Comparison of ENCODE assay signal across 7 cellular contexts in the genomic region with DNA sequence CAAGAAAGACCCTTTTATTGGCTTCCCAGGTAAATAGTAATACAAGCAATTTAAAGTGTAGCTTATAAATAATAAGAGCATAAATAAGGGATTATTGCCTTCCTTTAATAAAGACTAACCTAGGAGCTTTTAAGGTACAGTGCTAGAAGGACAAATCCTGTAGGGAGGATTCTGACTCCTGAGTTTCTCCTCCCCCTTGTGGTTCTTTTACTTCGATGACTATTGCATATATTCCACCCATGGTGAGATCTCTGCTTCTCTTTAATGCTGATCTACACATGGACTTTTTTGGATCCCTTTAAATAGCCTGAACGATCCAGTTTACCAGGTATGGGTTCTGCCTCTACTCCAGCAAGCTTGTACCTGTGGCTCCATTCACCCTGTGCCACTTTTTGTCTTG. TPM values are rescaled to one million over a fixed set of nuclear protein-coding genes. Genes with fewer than 3 reads are reported as not detected.
DNase-seq lines count a peak whose midpoint lies in the region; ATAC-seq and TF ChIP-seq lines count a peak whose summit lies in the region.

No MANE protein-coding gene starts in this region.

- H4K8ac ChIP-seq in IMR-90 (ENCODE audit: low read depth in 2 of 2, low read length in 2 of 2) (no peak overlapping the region), mesendoderm (ENCODE audit: low read depth, low read length) (no peak overlapping the region)

- CTCF ChIA-PET in IMR-90 (lab: Yijun Ruan, JAX) = interaction anchor here (0.5 to 1.9 kb wide), 3 partner anchors 78 to 157 kb away, joined by 3 to 5 read pairs (median 5); no protein-coding TSS in a partner anchor
- CTCF ChIA-PET in activated CD8-positive, alpha-beta T cell treated with anti-CD3 and anti-CD28 coated beads for 36 hours (lab: Charles Lee) = interaction anchor here (1.0 to 1.3 kb wide), 3 partner anchors 72 to 157 kb away, joined by 3 to 6 read pairs (median 3); no protein-coding TSS in a partner anchor

- H3K79me1 ChIP-seq in IMR-90 (ENCODE audit: low read depth in 1 of 2, low read length in 2 of 2) = peaks cover 23 to 44% of the 10 kb centered on the region in 2 experiments; a peak in 3 of 4 replicates
- peaks cover 7% of the 10 kb centered on the region for H3K79me1 ChIP-seq in mesendoderm (ENCODE audit: low read length)

- in situ Hi-C loops in IMR-90 (cut with MboI; ENCODE audit: low sequenced_read_pairs) = no loop called here

- WGBS in IMR-90 (ENCODE audit: extremely low coverage in 2 of 2, insufficient read length in 1 of 2), 2 experiments = no CpG with 5 or more reads among the region's 2 CpGs
- WGBS in mesendoderm (ENCODE audit: extremely low coverage, insufficient coverage, low lambda C conversion rate) = no CpG with 5 or more reads among the region's 2 CpGs
- WGBS in lower leg skin, 2 donors = 26 to 30% methylated on average over 2 of the region's 2 CpGs

- no TSS peak for BruUV-seq in IMR-90 (replicated peaks; lab: Mats Ljungman, UMichigan)

- DNase-seq in DMS153 (lab: John Stamatoyannopoulos, UW) (peak; percentile 28), IMR-90 (peak; percentile 52), mesendoderm (peak; percentile 61), omental fat pad (ENCODE audit: low spot score) (no peak), lower leg skin (ENCODE audit: low spot score in 2 of 2) (no peak)
- DNase-seq in activated CD8-positive, alpha-beta T cell treated with anti-CD3 and anti-CD28 coated beads for 36 hours = no peak

- no peak overlapping the region for H3K27ac Mint-ChIP-seq in activated CD8-positive, alpha-beta T cell treated with anti-CD3 and anti-CD28 coated beads for 36 hours

- no peaks in the 10 kb centered on the region for H3K9me3 Mint-ChIP-seq in activated CD8-positive, alpha-beta T cell treated with anti-CD3 and anti-CD28 coated beads for 36 hours

- no peak overlapping the region for H3K4ac ChIP-seq in IMR-90 (ENCODE audit: low read depth, low read length)
- no peak overlapping the region for H3K4ac ChIP-seq in mesendoderm (ENCODE audit: low read depth, low read length)

- H3K4me1 Mint-ChIP-seq in activated CD8-positive, alpha-beta T cell treated with anti-CD3 and anti-CD28 coated beads for 36 hours (ENCODE audit: low read depth) = peaks cover 58% of the 10 kb centered on the region

- no peaks in the 10 kb centered on the region for H3K9me3 ChIP-seq in IMR-90 (ENCODE audit: control insufficient read depth, insufficient read depth, low read length)

- H3K14ac ChIP-seq in IMR-90 (replicated peaks; ENCODE audit: low read depth, low read length) = 0 out of 2 replicates have a peak overlapping the region, but pooled peaks have one; percentile 31

- H3K18ac ChIP-seq in IMR-90 (ENCODE audit: low read depth, low read length) = no peak overlapping the region
- H3K18ac ChIP-seq in mesendoderm (ENCODE audit: low read length) = no peak overlapping the region

- no peaks in the 10 kb centered on the region for H3K36me3 Mint-ChIP-seq in activated CD8-positive, alpha-beta T cell treated with anti-CD3 and anti-CD28 coated beads for 36 hours (ENCODE audit: low read depth)

- H2AK5ac ChIP-seq in IMR-90 (ENCODE audit: low read depth, low read length) (no peak overlapping the region), mesendoderm (ENCODE audit: low read length) (no peak overlapping the region)

- TF ChIP-seq POLR2A in IMR-90 (IDR thresholded peaks at IDR 0.05; ENCODE audit: low read depth, low read length) (no peak), lower leg skin (IDR thresholded peaks at IDR 0.05) (no peak)

- H2BK5ac ChIP-seq in IMR-90 (ENCODE audit: low read depth, low read length, poor library complexity, severe bottlenecking) (no peak overlapping the region), mesendoderm (ENCODE audit: low read length) (no peak overlapping the region)

- no peak overlapping the region for H2BK20ac ChIP-seq in IMR-90 (ENCODE audit: low read depth, low read length)

- H3K4me2 ChIP-seq in IMR-90 (ENCODE audit: low read depth, low read length) (no peak overlapping the region), mesendoderm (ENCODE audit: low read length) (no peak overlapping the region)

- POLR2A ChIA-PET in IMR-90 (lab: Charles Lee; ENCODE audit: unreplicated experiment) = no interaction called here
- POLR2A ChIA-PET in activated CD8-positive, alpha-beta T cell treated with anti-CD3 and anti-CD28 coated beads for 36 hours (lab: Charles Lee) = no interaction called here

- H3K36me3 ChIP-seq in IMR-90 (ENCODE audit: control insufficient read depth, insufficient read depth, low read length) (no peaks in the 10 kb centered on the region), mesendoderm (ENCODE audit: control insufficient read depth, insufficient read depth, low read length) (no peaks in the 10 kb centered on the region)

- H2BK120ac ChIP-seq in IMR-90 (ENCODE audit: low read depth, low read length) (no peak overlapping the region), mesendoderm (ENCODE audit: low read depth, low read length) (no peak overlapping the region)

- H2AK9ac ChIP-seq in IMR-90 (replicated peaks; ENCODE audit: low read depth, low read length, poor library complexity) = no peak overlapping the region

- dilution Hi-C loops in IMR-90 (cut with HindIII; ENCODE audit: low sequenced_read_pairs, unreplicated experiment) = no loop called here

- H4K5ac ChIP-seq in IMR-90 (ENCODE audit: low read depth, low read length) (no peak overlapping the region), mesendoderm (ENCODE audit: low read length) (no peak overlapping the region)

- peak overlapping the region; percentile 81 for H3K4me3 Mint-ChIP-seq in activated CD8-positive, alpha-beta T cell treated with anti-CD3 and anti-CD28 coated beads for 36 hours

- H4K91ac ChIP-seq in IMR-90 (ENCODE audit: insufficient read depth, low read depth, low read length) = no peak overlapping the region

- H4K20me1 ChIP-seq in IMR-90 (ENCODE audit: insufficient read depth, low read length) = no peaks in the 10 kb centered on the region; the same call in 1 of the 2 replicates

- H2BK15ac ChIP-seq in IMR-90 (ENCODE audit: low read depth, low read length) = no peak overlapping the region
- H2BK15ac ChIP-seq in mesendoderm (replicated peaks; ENCODE audit: low read depth) = no peak overlapping the region

- H3K4me3 ChIP-seq in IMR-90 (ENCODE audit: insufficient read depth, low read depth, low read length) = no peak overlapping the region
- H3K4me3 ChIP-seq in mesendoderm (ENCODE audit: low read length) = no peak overlapping the region
- no peak overlapping the region for H3K4me3 ChIP-seq in lower leg skin (ENCODE audit: low read depth, poor library complexity, severe bottlenecking)

- peak; percentile 33 for TF ChIP-seq CTCF in IMR-90 (conservative IDR thresholded peaks at IDR 0.05; ENCODE audit: low read depth, low read length)
- TF ChIP-seq CTCF in activated CD8-positive, alpha-beta T cell treated with anti-CD3 and anti-CD28 coated beads for 36 hours (IDR thresholded peaks at IDR 0.05) = no peak
- TF ChIP-seq CTCF in omental fat pad (IDR thresholded peaks at IDR 0.05) = no peak
- no peak for TF ChIP-seq CTCF in lower leg skin (IDR thresholded peaks at IDR 0.05)

- H3K9ac ChIP-seq in IMR-90 (ENCODE audit: low read depth, low read length) = no peak overlapping the region
- no peak overlapping the region for H3K9ac ChIP-seq in mesendoderm (ENCODE audit: low read length)

- H3K23ac ChIP-seq in IMR-90 (ENCODE audit: low read depth, low read length) (no peak overlapping the region), mesendoderm (ENCODE audit: low read length) (no peak overlapping the region)

- intact Hi-C loops in IMR-90 (cut with micrococcal nuclease) = loop anchor here (2.0 kb wide), 1 partner anchor 146 kb away; no protein-coding TSS in a partner anchor
- intact Hi-C loops in activated CD8-positive, alpha-beta T cell treated with anti-CD3 and anti-CD28 coated beads for 36 hours (cut with micrococcal nuclease) = no loop called here
- intact Hi-C loops in lower leg skin (cut with DNase I; ENCODE audit: low total_unique reads) = no loop called here

- TF ChIP-seq RAD21 in IMR-90 (IDR thresholded peaks at IDR 0.05; ENCODE audit: low read length) = no peak

- H3K79me2 ChIP-seq in mesendoderm (ENCODE audit: control insufficient read depth, insufficient read depth, low read length) = peaks cover 49% of the 10 kb centered on the region

- H3K27me3 ChIP-seq in IMR-90 (ENCODE audit: control insufficient read depth, insufficient read depth, low read length) = no peaks in the 10 kb centered on the region
- H3K27me3 ChIP-seq in mesendoderm (ENCODE audit: insufficient read depth, low read length, poor library complexity) = no peaks in the 10 kb centered on the region

- H3K27ac ChIP-seq in IMR-90 (ENCODE audit: insufficient read depth, low read length) (no peak overlapping the region), mesendoderm (ENCODE audit: low read depth, low read length) (no peak overlapping the region)

- H3K9me1 ChIP-seq in IMR-90 (ENCODE audit: insufficient read depth, low read length) = no peaks in the 10 kb centered on the region

- H3K4me1 ChIP-seq in IMR-90 (ENCODE audit: control insufficient read depth, insufficient read depth, low read length) (peaks cover 2% of the 10 kb centered on the region; the same call in 1 of the 2 replicates), mesendoderm (ENCODE audit: control insufficient read depth, low read depth, low read length) (peaks cover 19% of the 10 kb centered on the region)

- ATAC-seq in IMR-90 (ENCODE audit: low read depth) (no peak), HG03196 (IDR thresholded peaks at IDR 0.05; ENCODE audit: unreplicated experiment) (no peak), omental fat pad (ENCODE audit: low FRiP score) (no peak)
- ATAC-seq in activated CD8-positive, alpha-beta T cell treated with anti-CD3 and anti-CD28 coated beads for 36 hours = no peak

- H3K56ac ChIP-seq in IMR-90 (ENCODE audit: extremely low read depth, insufficient read depth, low read length) (no peak overlapping the region), mesendoderm (ENCODE audit: low read length) (no peak overlapping the region)

- H3K27me3 Mint-ChIP-seq in activated CD8-positive, alpha-beta T cell treated with anti-CD3 and anti-CD28 coated beads for 36 hours = no peaks in the 10 kb centered on the region

- H2AFZ ChIP-seq in IMR-90 (replicated peaks; ENCODE audit: low read length, poor library complexity) = no peak overlapping the region

TF ChIP-seq in IMR-90, 13 proteins besides CTCF, POLR2A, EP300 and RAD21 (continues in another document):
- no peak for TF ChIP-seq FOS (IDR thresholded peaks at IDR 0.05; ENCODE audit: low read depth, low read length)
- no peak for TF ChIP-seq CHD1 (IDR thresholded peaks at IDR 0.05; ENCODE audit: low read depth, low read length)

RNA-seq across cellular contexts. Expression of a gene that starts 2.5 kb away (rescaled TPM):
- total RNA-seq in IMR-90 (2012; rRNA removed) (31.2 and 43.9 TPM in 2 replicates), omental fat pad (10 to 100 TPM in 2 of 4 donors, 1 to 10 TPM in 2; 7.6 to 11.4 (median 9.5) TPM), lower leg skin (10 to 100 TPM in 3 of 4 donors, 1 to 10 TPM in 1; 2.3 to 14.0 (median 12.5) TPM)
- polyA plus RNA-seq in IMR-90 (2012; rRNA removed) = 14.3 and 19.1 TPM in 2 replicates
- polyA plus RNA-seq in IMR-90 (2012; cell fraction: cytosol; rRNA removed) = 3.6 and 4.2 TPM in 2 replicates
- 2.9 and 26.0 TPM in 2 replicates for polyA plus RNA-seq in IMR-90 (2012; cell fraction: nucleus; rRNA removed; ENCODE audit: low replicate concordance)
- 10 to 100 TPM; 10.2 to 10.4 TPM for total RNA-seq in activated CD8-positive, alpha-beta T cell treated with anti-CD3 and anti-CD28 coated beads for 36 hours
- 32.2 TPM for polyA plus RNA-seq in mesendoderm (2013, experiment 1 of 2)
- polyA plus RNA-seq in mesendoderm (2013, experiment 2 of 2) = 33.8 TPM

Comparison
In these comparisons a context has a peak if more than half of its experiments do, and no peak if none do; other contexts are left out.
1. DNase-seq: peak in DMS153 (single experiment), IMR-90 (single experiment) and mesendoderm (single experiment); none in activated CD8-positive, alpha-beta T cell treated with anti-CD3 and anti-CD28 coated beads for 36 hours (single experiment), omental fat pad (single experiment) and lower leg skin (0 of 2).